26 cellular contexts compared by ENCODE assay signal in the genomic region with DNA sequence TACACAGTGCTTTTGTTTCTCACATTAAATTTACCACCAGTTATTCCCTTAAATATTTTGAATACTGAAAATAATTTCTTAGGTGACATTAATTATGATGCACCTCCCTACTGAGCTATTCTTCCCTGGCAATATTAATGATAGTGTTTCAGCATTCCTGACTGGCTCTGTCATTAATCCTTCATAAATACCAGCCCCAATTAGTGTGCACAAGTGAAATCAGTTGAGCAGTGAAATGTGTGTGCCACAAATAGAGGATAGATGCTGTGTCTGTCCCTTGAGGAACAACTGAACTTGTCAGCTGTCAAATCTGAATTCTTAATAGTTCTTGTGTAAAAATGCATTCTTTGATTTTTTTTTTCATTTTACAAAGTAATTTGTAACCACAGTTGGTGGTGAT.
"Had no signal": no experiment of that assay in that cellular context is flagged by ENCODE, and none has a peak within 500 bp of the region (broad histone marks: within the 10 kb centered on the region; RNA-seq: fewer than 3 reads in every experiment).

No MANE protein-coding gene starts in this region.

- H3K9ac ChIP-seq: SK-N-SH had no signal

- FAIRE-seq: bronchial epithelial cell, K562 had no signal

- H3K27ac ChIP-seq: adrenal gland, body of pancreas, Peyer's patch, RWPE1, SJCRH30 had no signal

- H3K36me3 ChIP-seq: adrenal gland, Peyer's patch, SJCRH30 had no signal

- H3K9me3 ChIP-seq: adrenal gland, body of pancreas, Peyer's patch, SJCRH30, SK-N-SH had no signal

- ATAC-seq: activated CD4-positive, CD25-positive, alpha-beta regulatory T cell treated with anti-CD3 and anti-CD28 coated beads, Interleukin-2, amount 50 U/mL, for 24 hours; activated CD8-positive, alpha-beta T cell treated with anti-CD3 and anti-CD28 coated beads for 36 hours; activated T-cell treated with anti-CD3 and anti-CD28 coated beads, Interleukin-2, amount 50 U/mL, for 72 hours; body of pancreas; K562 had no signal

- H3K4me3 ChIP-seq: adrenal gland, body of pancreas, K562, Peyer's patch, SJCRH30 had no signal

- DNase-seq: activated CD4-positive, alpha-beta T cell treated with anti-CD3 and anti-CD28 coated beads for 4 hours; activated CD8-positive, alpha-beta memory T cell treated with anti-CD3 and anti-CD28 coated beads, Interleukin-2, amount 50 U/mL, for 4 hours; activated CD8-positive, alpha-beta T cell treated with anti-CD3 and anti-CD28 coated beads for 36 hours; activated naive CD4-positive, alpha-beta T cell treated with anti-CD3 and anti-CD28 coated beads, Interleukin-2, amount 50 U/mL, for 16 hours; activated naive CD8-positive, alpha-beta T cell treated with anti-CD3 and anti-CD28 coated beads, Interleukin-2, amount 10 ng/mL, durations not matched to agents 7 days and 5 days; activated T-cell treated with anti-CD3 and anti-CD28 coated beads, Interleukin-2, amount 50 U/mL, for 72 hours; adrenal gland; aorta; body of pancreas; central memory CD4-positive, alpha-beta T cell; Karpas-422; MM.1S; NCI-H1105; NCI-H1694; NCI-H2029; NCI-H2171; NCI-H2227 treated with DMSO at 0.1 percent for 48 hours; Peyer's patch; Right ventricle myocardium superior; SJCRH30; SK-N-SH; T-helper 1 cell had no signal

- H3K27me3 ChIP-seq: body of pancreas, Peyer's patch had no signal

- H3K4me2 ChIP-seq: SK-N-SH had no signal

- H3K9me3 Mint-ChIP-seq: activated CD8-positive, alpha-beta T cell treated with anti-CD3 and anti-CD28 coated beads for 36 hours; activated naive CD8-positive, alpha-beta T cell treated with anti-CD3 and anti-CD28 coated beads, Interleukin-2, amount 10 ng/mL, durations not matched to agents 7 days and 5 days; activated T-cell treated with anti-CD3 and anti-CD28 coated beads, Interleukin-2, amount 50 U/mL, for 72 hours had no signal

- H3K4me1 ChIP-seq: adrenal gland, body of pancreas, Peyer's patch, SJCRH30 had no signal

- H3K27ac Mint-ChIP-seq: activated CD8-positive, alpha-beta T cell treated with anti-CD3 and anti-CD28 coated beads for 36 hours; activated naive CD8-positive, alpha-beta T cell treated with anti-CD3 and anti-CD28 coated beads, Interleukin-2, amount 10 ng/mL, durations not matched to agents 7 days and 5 days; activated T-cell treated with anti-CD3 and anti-CD28 coated beads, Interleukin-2, amount 50 U/mL, for 72 hours had no signal

- H3K36me3 Mint-ChIP-seq: activated naive CD8-positive, alpha-beta T cell treated with anti-CD3 and anti-CD28 coated beads, Interleukin-2, amount 10 ng/mL, durations not matched to agents 7 days and 5 days had no signal

- H3K4me3 Mint-ChIP-seq: activated CD8-positive, alpha-beta T cell treated with anti-CD3 and anti-CD28 coated beads for 36 hours; activated naive CD8-positive, alpha-beta T cell treated with anti-CD3 and anti-CD28 coated beads, Interleukin-2, amount 10 ng/mL, durations not matched to agents 7 days and 5 days; activated T-cell treated with anti-CD3 and anti-CD28 coated beads, Interleukin-2, amount 50 U/mL, for 72 hours had no signal

- H3K4me1 Mint-ChIP-seq: activated naive CD8-positive, alpha-beta T cell treated with anti-CD3 and anti-CD28 coated beads, Interleukin-2, amount 10 ng/mL, durations not matched to agents 7 days and 5 days had no signal
